ENCODE assay signal across 14 cellular contexts in the genomic region with DNA sequence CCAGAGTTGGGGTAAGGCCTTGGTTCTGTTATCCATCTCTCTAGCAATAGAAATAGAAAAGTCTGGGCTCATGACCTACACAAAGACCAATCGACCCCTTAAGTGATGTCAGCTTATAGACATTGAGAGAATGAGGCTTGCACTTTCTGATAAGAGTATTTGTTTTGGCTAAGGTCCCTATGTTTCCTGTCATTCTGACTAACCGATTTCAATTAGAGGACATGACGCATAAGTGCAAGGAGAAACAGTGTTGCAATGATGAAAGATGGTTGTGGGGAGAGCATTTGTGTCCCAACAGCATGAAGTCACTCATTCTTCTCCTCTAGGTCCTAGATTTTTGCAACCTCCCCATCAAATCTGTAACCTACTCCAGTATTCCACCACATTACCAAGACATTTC.
DNase-seq lines count a peak whose midpoint lies in the region; ATAC-seq, FAIRE-seq and TF ChIP-seq lines count a peak whose summit lies in the region.
"Had no signal": no experiment of that assay in that cellular context is flagged by ENCODE, and none has a peak within 500 bp of the region (broad histone marks: within the 10 kb centered on the region; RNA-seq: fewer than 3 reads in every experiment).

No MANE protein-coding gene starts in this region.

- TF ChIP-seq CTCF in astrocyte (IDR thresholded peaks at IDR 0.05; ENCODE audit: insufficient read depth, low read depth, low read length), result no peak
- TF ChIP-seq CTCF in glutamatergic neuron (IDR thresholded peaks at IDR 0.05; ENCODE audit: partially characterized antibody, unreplicated experiment), result no peak

- H3K4me1 ChIP-seq in astrocyte (ENCODE audit: insufficient read depth, low read length), result peaks cover 6% of the 10 kb centered on the region

- H3K4me1 Mint-ChIP-seq in astrocyte (ENCODE audit: low read depth, unreplicated experiment) (no peaks in the 10 kb centered on the region), glutamatergic neuron (ENCODE audit: low read depth, unreplicated experiment) (no peaks in the 10 kb centered on the region)
- H3K4me1 Mint-ChIP-seq in activated T-cell treated with anti-CD3 and anti-CD28 coated beads, Interleukin-2, amount 50 U/mL, for 72 hours (ENCODE audit: low read depth), result no peaks in the 10 kb centered on the region
- H3K4me1 Mint-ChIP-seq: activated CD4-positive, alpha-beta T cell treated with anti-CD3 and anti-CD28 coated beads, Interleukin-2, amount 10 ng/mL, durations not matched to agents 24 days and 14 days had no signal

- no peaks in the 10 kb centered on the region for H4K20me1 ChIP-seq in astrocyte (ENCODE audit: insufficient read depth, low read length)

- H3K9me3 Mint-ChIP-seq in astrocyte (ENCODE audit: unreplicated experiment) (no peaks in the 10 kb centered on the region), glutamatergic neuron (ENCODE audit: unreplicated experiment) (no peaks in the 10 kb centered on the region)
- H3K9me3 Mint-ChIP-seq in activated T-cell treated with anti-CD3 and anti-CD28 coated beads, Interleukin-2, amount 50 U/mL, for 72 hours, result peaks cover 0 to 4% of the 10 kb centered on the region in 2 donors
- H3K9me3 Mint-ChIP-seq: activated CD4-positive, alpha-beta T cell treated with anti-CD3 and anti-CD28 coated beads, Interleukin-2, amount 10 ng/mL, durations not matched to agents 24 days and 14 days; H9; stimulated activated memory B cell treated with anti-CD40 and anti-IgM and Interleukin-4, amounts not matched to agents 10 μg/mL and 1 μg/mL and 100 μg/mL, for 72 hours had no signal

- no peak for ATAC-seq in activated T-cell treated with anti-CD3 and anti-CD28 coated beads, Interleukin-2, amount 50 U/mL, for 72 hours (replicated peaks in 1 of 2)
- ATAC-seq in GM19463 (IDR thresholded peaks at IDR 0.05; ENCODE audit: unreplicated experiment), result no peak
- ATAC-seq: stimulated activated memory B cell treated with anti-CD40 and anti-IgM and Interleukin-4, amounts not matched to agents 10 μg/mL and 1 μg/mL and 100 μg/mL, for 72 hours had no signal

- H3K4me3 Mint-ChIP-seq in astrocyte (ENCODE audit: unreplicated experiment) (no peak overlapping the region), glutamatergic neuron (ENCODE audit: unreplicated experiment) (no peak overlapping the region)
- H3K4me3 Mint-ChIP-seq in activated T-cell treated with anti-CD3 and anti-CD28 coated beads, Interleukin-2, amount 50 U/mL, for 72 hours, result no peak overlapping the region
- H3K4me3 Mint-ChIP-seq: activated CD4-positive, alpha-beta T cell treated with anti-CD3 and anti-CD28 coated beads, Interleukin-2, amount 10 ng/mL, durations not matched to agents 24 days and 14 days; dendritic cell treated with granulocyte-macrophage colony-stimulating factor and Interleukin-4, amounts not matched to agents 40 ng/mL and 50 ng/mL, for 4 days; H9; naive B cell; stimulated activated memory B cell treated with anti-CD40 and anti-IgM and Interleukin-4, amounts not matched to agents 10 μg/mL and 1 μg/mL and 100 μg/mL, for 72 hours had no signal

- no peaks in the 10 kb centered on the region for H3K27me3 ChIP-seq in astrocyte (ENCODE audit: insufficient read depth, low read length)

- H3K4me2 ChIP-seq in astrocyte (ENCODE audit: low read length), result peak overlapping the region; percentile 13

- peak; percentile 94 for DNase-seq in A172 (ENCODE audit: low spot score)
- peak; percentile 4 for DNase-seq in HPDE6-E6E7 (ENCODE audit: extremely low spot score)
- DNase-seq in astrocyte (ENCODE audit: low read depth), result peak; percentile 99
- peak; percentile 99 for DNase-seq in iris pigment epithelial cell (ENCODE audit: low read depth)
- DNase-seq in activated T-cell treated with anti-CD3 and anti-CD28 coated beads, Interleukin-2, amount 50 U/mL, for 72 hours, result no peak
- DNase-seq in glutamatergic neuron, result no peak
- no peak for DNase-seq in COLO829 (ENCODE audit: low spot score)
- DNase-seq: activated CD4-positive, alpha-beta T cell treated with anti-CD3 and anti-CD28 coated beads, Interleukin-2, amount 10 ng/mL, durations not matched to agents 24 days and 14 days; H9; naive B cell; NCI-H510A treated with DMSO at 0.1 percent for 48 hours had no signal

- no peak overlapping the region for H3K27ac Mint-ChIP-seq in astrocyte (ENCODE audit: unreplicated experiment)
- no peak overlapping the region for H3K27ac Mint-ChIP-seq in activated T-cell treated with anti-CD3 and anti-CD28 coated beads, Interleukin-2, amount 50 U/mL, for 72 hours
- no peak overlapping the region for H3K27ac Mint-ChIP-seq in glutamatergic neuron (ENCODE audit: unreplicated experiment)
- H3K27ac Mint-ChIP-seq: activated CD4-positive, alpha-beta T cell treated with anti-CD3 and anti-CD28 coated beads, Interleukin-2, amount 10 ng/mL, durations not matched to agents 24 days and 14 days; dendritic cell treated with granulocyte-macrophage colony-stimulating factor and Interleukin-4, amounts not matched to agents 40 ng/mL and 50 ng/mL, for 4 days; H9; naive B cell; stimulated activated memory B cell treated with anti-CD40 and anti-IgM and Interleukin-4, amounts not matched to agents 10 μg/mL and 1 μg/mL and 100 μg/mL, for 72 hours had no signal

- FAIRE-seq in astrocyte (lab: Jason Lieb, UNC), result no peak

- no peaks in the 10 kb centered on the region for H3K36me3 ChIP-seq in astrocyte (ENCODE audit: insufficient read depth, low read length)

- no peaks in the 10 kb centered on the region for H3K9me3 ChIP-seq in astrocyte (ENCODE audit: insufficient read depth, low read depth, low read length)

- H2AFZ ChIP-seq in astrocyte (ENCODE audit: low read depth, low read length), result no peak overlapping the region

- H3K79me2 ChIP-seq in astrocyte (ENCODE audit: insufficient read depth, low read length), result no peaks in the 10 kb centered on the region

- no peak overlapping the region for H3K9ac ChIP-seq in astrocyte (ENCODE audit: low read length)

- no peaks in the 10 kb centered on the region for H3K36me3 Mint-ChIP-seq in astrocyte (ENCODE audit: low read depth, unreplicated experiment)
- H3K36me3 Mint-ChIP-seq in activated T-cell treated with anti-CD3 and anti-CD28 coated beads, Interleukin-2, amount 50 U/mL, for 72 hours (ENCODE audit: insufficient read depth in 2 of 2), result no peaks in the 10 kb centered on the region
- H3K36me3 Mint-ChIP-seq in glutamatergic neuron (ENCODE audit: unreplicated experiment), result no peaks in the 10 kb centered on the region
- H3K36me3 Mint-ChIP-seq: naive B cell; stimulated activated memory B cell treated with anti-CD40 and anti-IgM and Interleukin-4, amounts not matched to agents 10 μg/mL and 1 μg/mL and 100 μg/mL, for 72 hours had no signal

- H3K27me3 Mint-ChIP-seq in astrocyte (ENCODE audit: low read depth, unreplicated experiment), result no peaks in the 10 kb centered on the region
- no peaks in the 10 kb centered on the region for H3K27me3 Mint-ChIP-seq in activated T-cell treated with anti-CD3 and anti-CD28 coated beads, Interleukin-2, amount 50 U/mL, for 72 hours (ENCODE audit: low read depth)
- no peaks in the 10 kb centered on the region for H3K27me3 Mint-ChIP-seq in glutamatergic neuron (ENCODE audit: unreplicated experiment)
- H3K27me3 Mint-ChIP-seq: activated CD4-positive, alpha-beta T cell treated with anti-CD3 and anti-CD28 coated beads, Interleukin-2, amount 10 ng/mL, durations not matched to agents 24 days and 14 days; dendritic cell treated with granulocyte-macrophage colony-stimulating factor and Interleukin-4, amounts not matched to agents 40 ng/mL and 50 ng/mL, for 4 days; stimulated activated memory B cell treated with anti-CD40 and anti-IgM and Interleukin-4, amounts not matched to agents 10 μg/mL and 1 μg/mL and 100 μg/mL, for 72 hours had no signal

- H3K27ac ChIP-seq in astrocyte (ENCODE audit: low read depth, low read length), result peak overlapping the region; percentile 36

- H3K4me3 ChIP-seq in astrocyte (ENCODE audit: insufficient read depth, low read depth, low read length), result no peak overlapping the region

Comparison
In these comparisons a context has a peak if more than half of its experiments do, and no peak if none do; other contexts are left out.
1. DNase-seq: peak in A172 (single experiment), HPDE6-E6E7 (single experiment), astrocyte (single experiment) and iris pigment epithelial cell (single experiment); none in activated T-cell treated with anti-CD3 and anti-CD28 coated beads, Interleukin-2, amount 50 U/mL, for 72 hours (0 of 2), glutamatergic neuron (single experiment) and COLO829 (single experiment).